ENCODE assay signal across 1 cellular context in genomic region chr22:17084554-17085276, GRCh38.
TF ChIP-seq lines count a peak whose summit lies in the region.

Gene IL17RA (plus strand): TSS chr22:17085000. CDS start chr22:17085092, 92 bp downstream.

TF ChIP-seq in K562, 482 proteins besides CTCF, POLR2A, EP300 and RAD21 (continued from another document and continues in another):
- TF ChIP-seq GMEB1 (CRISPR knock-in tag; IDR thresholded peaks at IDR 0.05): 0 out of 2 replicates have a peak, but pooled peaks have one; percentile 32
- TF ChIP-seq RBM34 (IDR thresholded peaks at IDR 0.05; ENCODE audit: borderline replicate concordance, insufficient read depth, low read length): 0 out of 2 replicates have a peak, but pooled peaks have one; percentile 14
- peak; percentile 58; the same call in 1 of the 2 replicates for TF ChIP-seq SMARCA4 (IDR thresholded peaks at IDR 0.05)
- TF ChIP-seq MCM5 (IDR thresholded peaks at IDR 0.05; ENCODE audit: low read depth): no peak
- no peak for TF ChIP-seq RNF219 (CRISPR knock-in tag; IDR thresholded peaks at IDR 0.05)
- peak; percentile 84 for TF ChIP-seq PHF20 (IDR thresholded peaks at IDR 0.05; ENCODE audit: partially characterized antibody)
- TF ChIP-seq C11orf30 (IDR thresholded peaks at IDR 0.05; ENCODE audit: low read depth): no peak
- TF ChIP-seq KDM1A (IDR thresholded peaks at IDR 0.05): no peak
- TF ChIP-seq ZFP36 (IDR thresholded peaks at IDR 0.05; ENCODE audit: low read depth, low read length, partially characterized antibody): no peak
- TF ChIP-seq NCOA2 (IDR thresholded peaks at IDR 0.05; ENCODE audit: partially characterized antibody in 2 of 2): no peak
- 0 out of 4 replicates have a peak, but pooled peaks of 1 of the 2 experiments have one; percentile 68 for TF ChIP-seq SRF (CRISPR knock-in tag; IDR thresholded peaks at IDR 0.05)
- no peak for TF ChIP-seq TCFL5 (CRISPR knock-in tag; conservative IDR thresholded peaks at IDR 0.05)
- TF ChIP-seq HLTF (IDR thresholded peaks at IDR 0.05): no peak
- TF ChIP-seq SRSF1 (IDR thresholded peaks at IDR 0.05; ENCODE audit: low read depth, low read length): no peak
- TF ChIP-seq RFX5 (IDR thresholded peaks at IDR 0.05; ENCODE audit: low read depth, low read length): no peak
- no peak for TF ChIP-seq ZNF57 (CRISPR knock-in tag; IDR thresholded peaks at IDR 0.05)
- TF ChIP-seq ESRRB (CRISPR knock-in tag; IDR thresholded peaks at IDR 0.05; ENCODE audit: borderline replicate concordance): no peak
- TF ChIP-seq ZBTB5 (IDR thresholded peaks at IDR 0.05): no peak
- no peak for TF ChIP-seq NR3C1 (CRISPR knock-in tag; IDR thresholded peaks at IDR 0.05)
- no peak for TF ChIP-seq ZNF436 (CRISPR knock-in tag; IDR thresholded peaks at IDR 0.05)
- TF ChIP-seq FOXM1 (IDR thresholded peaks at IDR 0.05; ENCODE audit: low read depth): no peak
- TF ChIP-seq FOXM1 (CRISPR knock-in tag; IDR thresholded peaks at IDR 0.05; ENCODE audit: low read depth): no peak
- no peak for TF ChIP-seq CTCFL (IDR thresholded peaks at IDR 0.05; ENCODE audit: borderline replicate concordance, insufficient read depth, low read depth, low read length, poor library complexity, severe bottlenecking)
- TF ChIP-seq HDGF (IDR thresholded peaks at IDR 0.05): no peak
- no peak for TF ChIP-seq POLR2AphosphoS2 (IDR thresholded peaks at IDR 0.05; ENCODE audit: low read length)
- TF ChIP-seq ZNF274 (IDR thresholded peaks at IDR 0.05; ENCODE audit: borderline replicate concordance, low read depth, low read length): no peak; the same call in 1 of the 2 replicates
- no peak for TF ChIP-seq USF2 (CRISPR knock-in tag; IDR thresholded peaks at IDR 0.05)
- no peak for TF ChIP-seq FOXA3 (CRISPR knock-in tag; conservative IDR thresholded peaks at IDR 0.05 in 1 of 2, IDR thresholded peaks at IDR 0.05 in 1 of 2)
- no peak for TF ChIP-seq MED1 (CRISPR knock-in tag; IDR thresholded peaks at IDR 0.05; ENCODE audit: borderline replicate concordance)
- TF ChIP-seq ZNF830 (CRISPR knock-in tag; IDR thresholded peaks at IDR 0.05): 0 out of 2 replicates have a peak, but pooled peaks have one; percentile 67
- TF ChIP-seq TAF15 (IDR thresholded peaks at IDR 0.05; ENCODE audit: low read depth, low read length): no peak
- TF ChIP-seq NFATC3 (IDR thresholded peaks at IDR 0.05): no peak
- no peak for TF ChIP-seq ZNF589 (CRISPR knock-in tag; IDR thresholded peaks at IDR 0.05; ENCODE audit: low read depth)
- TF ChIP-seq ARID1B (IDR thresholded peaks at IDR 0.05): peak; percentile 51
- TF ChIP-seq SNRNP70 (optimal IDR thresholded peaks at IDR 0.05; ENCODE audit: low read depth, low read length): no peak
- TF ChIP-seq ZBTB43 (CRISPR knock-in tag; IDR thresholded peaks at IDR 0.05): no peak
- TF ChIP-seq ZNF174 (CRISPR knock-in tag; IDR thresholded peaks at IDR 0.05): no peak
- TF ChIP-seq ZMIZ1 (IDR thresholded peaks at IDR 0.05; ENCODE audit: low read depth in 2 of 2, low read length in 2 of 2): no peak
- TF ChIP-seq CBX5 (IDR thresholded peaks at IDR 0.05; ENCODE audit: borderline replicate concordance, low read depth): no peak
- TF ChIP-seq YY1 (IDR thresholded peaks at IDR 0.05; ENCODE audit: borderline replicate concordance in 1 of 3, control insufficient read depth in 1 of 3, extremely low read depth in 1 of 3, insufficient read depth in 3 of 3, insufficient read length in 1 of 3, insufficient replicate concordance in 2 of 3, low read depth in 1 of 3, low read length in 2 of 3): peak in 1 of 3 experiments; percentile 40
- no peak for TF ChIP-seq ZNF699 (CRISPR knock-in tag; IDR thresholded peaks at IDR 0.05; ENCODE audit: insufficient replicate concordance)
- TF ChIP-seq SMAD4 (CRISPR knock-in tag; conservative IDR thresholded peaks at IDR 0.05): peak; percentile 64
- TF ChIP-seq HNRNPH1 (optimal IDR thresholded peaks at IDR 0.05; ENCODE audit: low read depth, low read length): no peak
- TF ChIP-seq ZNF263 (CRISPR knock-in tag; IDR thresholded peaks at IDR 0.05; ENCODE audit: borderline replicate concordance): peak; percentile 98
- TF ChIP-seq MYNN (IDR thresholded peaks at IDR 0.05): no peak
- no peak for TF ChIP-seq MYNN (CRISPR knock-in tag; IDR thresholded peaks at IDR 0.05)
- 0 out of 2 replicates have a peak, but pooled peaks have one; percentile 16 for TF ChIP-seq JUN (IDR thresholded peaks at IDR 0.05; ENCODE audit: borderline replicate concordance, low read depth, low read length)
- no peak for TF ChIP-seq JUN (CRISPR knock-in tag; IDR thresholded peaks at IDR 0.05; ENCODE audit: borderline replicate concordance)
- no peak for TF ChIP-seq ZFP30 (CRISPR knock-in tag; IDR thresholded peaks at IDR 0.05; ENCODE audit: borderline replicate concordance)
- no peak for TF ChIP-seq ZBED1 (IDR thresholded peaks at IDR 0.05)
- TF ChIP-seq SMARCE1 (IDR thresholded peaks at IDR 0.05): no peak
- TF ChIP-seq DDX20 (tag; IDR thresholded peaks at IDR 0.05; ENCODE audit: low read depth): no peak
